Comparison of ENCODE assay signal across 8 cellular contexts in the genomic region with DNA sequence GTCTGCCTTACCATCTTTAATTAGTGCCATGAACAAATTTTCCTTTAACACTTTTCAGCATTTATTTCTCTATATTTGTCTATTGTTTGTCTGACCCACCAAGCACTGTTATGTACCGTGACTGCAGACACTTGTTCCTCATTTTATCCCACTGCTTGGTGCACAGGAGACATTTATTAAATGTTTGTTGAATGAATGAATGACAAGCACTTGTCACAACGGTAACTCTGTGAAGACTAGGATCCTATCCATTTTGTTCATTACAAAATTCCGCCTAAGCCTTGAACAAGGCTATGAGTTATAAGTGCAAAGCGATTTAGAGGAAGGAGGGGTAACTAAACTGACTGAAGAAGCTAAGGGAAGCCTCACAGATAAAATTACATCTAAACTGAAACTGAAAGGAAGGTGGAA. TPM values are rescaled to one million over a fixed set of nuclear protein-coding genes. Genes with fewer than 3 reads are reported as not detected.
DNase-seq lines count a peak whose midpoint lies in the region; ATAC-seq and TF ChIP-seq lines count a peak whose summit lies in the region.

No MANE protein-coding gene starts in this region.

- CTCF ChIA-PET in SK-N-SH (lab: Yijun Ruan, JAX) = interaction anchor here (1.0 to 42.0 kb wide), 8 partner anchors 19 to 501 kb away, joined by 3 to 1768 read pairs (median 4); a partner anchor contains a TSS

- DNase-seq in SK-N-SH (no peak), immature natural killer cell (no peak), HCEC 1CT (no peak)
- no peak for DNase-seq in activated T-helper 2 cell treated with anti-CD3 and anti-CD28 coated beads, Interferon-gamma antibody, Interleukin-2, Interleukin-4, amounts not matched to agents 10 μg/mL and 5 μg/mL and 100 μg/mL, durations not matched to agents 14 hours and 24 hours and 36 hours (ENCODE audit: low spot score)

- ATAC-seq in SK-N-SH treated with all-trans-retinoic acid at 6 μM for 48 hours (no peak), GM18517 (IDR thresholded peaks at IDR 0.05; ENCODE audit: unreplicated experiment) (no peak), HG03469 (IDR thresholded peaks at IDR 0.05; ENCODE audit: unreplicated experiment) (no peak)

- H3K4me3 ChIP-seq in SK-N-SH (ENCODE audit: low read depth in 2 of 2, low read length in 1 of 2) (peak overlapping the region; percentile 62 to 99), stomach smooth muscle (ENCODE audit: low read length in 2 of 2) (peak overlapping the region; percentile 68 to 85)

- H3K27me3 Mint-ChIP-seq in activated T-helper 2 cell treated with anti-CD3 and anti-CD28 coated beads, Interferon-gamma antibody, Interleukin-2, Interleukin-4, amounts not matched to agents 10 μg/mL and 5 μg/mL and 100 μg/mL, durations not matched to agents 14 hours and 24 hours and 36 hours (ENCODE audit: low read depth) = no peaks in the 10 kb centered on the region
- H3K27me3 Mint-ChIP-seq in immature natural killer cell (ENCODE audit: low read depth in 3 of 3) = peaks cover 0 to 6% (median 2%) of the 10 kb centered on the region in 3 donors

- H3K9ac ChIP-seq in SK-N-SH (peak overlapping the region; percentile 99; the same call in 1 of the 2 replicates), stomach smooth muscle (ENCODE audit: low read length in 2 of 2) (peak overlapping the region; percentile 55 to 87)

- peaks cover 17% of the 10 kb centered on the region for H3K36me3 Mint-ChIP-seq in activated T-helper 2 cell treated with anti-CD3 and anti-CD28 coated beads, Interferon-gamma antibody, Interleukin-2, Interleukin-4, amounts not matched to agents 10 μg/mL and 5 μg/mL and 100 μg/mL, durations not matched to agents 14 hours and 24 hours and 36 hours (ENCODE audit: low read depth)
- H3K36me3 Mint-ChIP-seq in immature natural killer cell = peaks cover 0 to 11% (median 5%) of the 10 kb centered on the region in 3 donors

- intact Hi-C loops in activated T-helper 2 cell treated with anti-CD3 and anti-CD28 coated beads, Interferon-gamma antibody, Interleukin-2, Interleukin-4, amounts not matched to agents 10 μg/mL and 5 μg/mL and 100 μg/mL, durations not matched to agents 14 hours and 24 hours and 36 hours (cut with micrococcal nuclease) = loop anchor here (2.0 to 5.0 kb wide), 3 partner anchors 305 to 607 kb away; a partner anchor contains a TSS

- H3K4me1 Mint-ChIP-seq in activated T-helper 2 cell treated with anti-CD3 and anti-CD28 coated beads, Interferon-gamma antibody, Interleukin-2, Interleukin-4, amounts not matched to agents 10 μg/mL and 5 μg/mL and 100 μg/mL, durations not matched to agents 14 hours and 24 hours and 36 hours (ENCODE audit: low read depth) = peaks cover 40% of the 10 kb centered on the region
- peaks cover 50 to 72% of the 10 kb centered on the region in 2 donors for H3K4me1 Mint-ChIP-seq in immature natural killer cell

- peak overlapping the region; percentile 96 for H3K4me2 ChIP-seq in SK-N-SH

- H3K9me2 ChIP-seq in SK-N-SH = no peaks in the 10 kb centered on the region

- no peaks in the 10 kb centered on the region for H3K9me3 ChIP-seq in SK-N-SH
- no peaks in the 10 kb centered on the region for H3K9me3 ChIP-seq in stomach smooth muscle (ENCODE audit: control insufficient read depth in 2 of 2, low read length in 2 of 2)

- H3K4me3 Mint-ChIP-seq in activated T-helper 2 cell treated with anti-CD3 and anti-CD28 coated beads, Interferon-gamma antibody, Interleukin-2, Interleukin-4, amounts not matched to agents 10 μg/mL and 5 μg/mL and 100 μg/mL, durations not matched to agents 14 hours and 24 hours and 36 hours (ENCODE audit: low read depth) = peak overlapping the region; percentile 78
- H3K4me3 Mint-ChIP-seq in immature natural killer cell = peak overlapping the region; percentile 93 to 98 (median 96)

- H3K27me3 ChIP-seq in SK-N-SH (ENCODE audit: insufficient read depth) (no peaks in the 10 kb centered on the region), stomach smooth muscle (ENCODE audit: control insufficient read depth in 1 of 2, insufficient read depth in 2 of 2, low read length in 2 of 2) (no peaks in the 10 kb centered on the region)

- peak overlapping the region; percentile 89 for H3K27ac ChIP-seq in SK-N-SH (ENCODE audit: low read depth in 2 of 2, low read length in 1 of 2)
- peak overlapping the region; percentile 87 for H3K27ac ChIP-seq in stomach smooth muscle (ENCODE audit: low read length)

- POLR2A ChIA-PET in SK-N-SH (lab: Yijun Ruan, JAX) = interaction anchor here (0.7 to 1.9 kb wide), 8 partner anchors 9 to 304 kb away, joined by 3 to 16 read pairs (median 6); a partner anchor contains a TSS

- peaks cover 4 to 9% of the 10 kb centered on the region in 2 experiments; a peak in 3 of 4 replicates for H3K4me1 ChIP-seq in SK-N-SH (ENCODE audit: control insufficient read depth in 1 of 2, insufficient read depth in 2 of 2, low read depth in 1 of 2, low read length in 1 of 2)
- H3K4me1 ChIP-seq in stomach smooth muscle (ENCODE audit: control insufficient read depth, insufficient read depth, low read length) = peaks cover 10% of the 10 kb centered on the region

- TF ChIP-seq RAD21 in SK-N-SH (IDR thresholded peaks at IDR 0.05; ENCODE audit: low read length) = no peak

- H4K20me1 ChIP-seq in SK-N-SH (ENCODE audit: insufficient read depth) = peaks cover 15% of the 10 kb centered on the region; the same call in 1 of the 2 replicates

- H3K36me3 ChIP-seq in SK-N-SH (replicated peaks in 1 of 2; ENCODE audit: control insufficient read depth in 1 of 2, insufficient read depth in 2 of 2, low read length in 1 of 2) (peaks cover 16% of the 10 kb centered on the region in 2 experiments), stomach smooth muscle (ENCODE audit: control insufficient read depth in 2 of 2, insufficient read depth in 2 of 2, low read length in 2 of 2) (peaks cover 10 to 13% of the 10 kb centered on the region in 2 donors)

- peak overlapping the region; percentile 85 for H2AFZ ChIP-seq in SK-N-SH (ENCODE audit: low read depth)

- no peak for TF ChIP-seq EP300 in SK-N-SH (IDR thresholded peaks at IDR 0.05; ENCODE audit: borderline replicate concordance in 1 of 2, low read depth in 1 of 2, low read length in 1 of 2)

- TF ChIP-seq CTCF in SK-N-SH (IDR thresholded peaks at IDR 0.05) = no peak

- H3F3A ChIP-seq in SK-N-SH (replicated peaks; ENCODE audit: insufficient read depth) = no peaks in the 10 kb centered on the region

- H3K9me3 Mint-ChIP-seq in activated T-helper 2 cell treated with anti-CD3 and anti-CD28 coated beads, Interferon-gamma antibody, Interleukin-2, Interleukin-4, amounts not matched to agents 10 μg/mL and 5 μg/mL and 100 μg/mL, durations not matched to agents 14 hours and 24 hours and 36 hours = no peaks in the 10 kb centered on the region
- H3K9me3 Mint-ChIP-seq in immature natural killer cell = no peaks in the 10 kb centered on the region

- H3K27ac Mint-ChIP-seq in activated T-helper 2 cell treated with anti-CD3 and anti-CD28 coated beads, Interferon-gamma antibody, Interleukin-2, Interleukin-4, amounts not matched to agents 10 μg/mL and 5 μg/mL and 100 μg/mL, durations not matched to agents 14 hours and 24 hours and 36 hours = peak overlapping the region; percentile 76
- peak overlapping the region; percentile 88 to 95 (median 92) for H3K27ac Mint-ChIP-seq in immature natural killer cell

- WGBS in SK-N-SH (ENCODE audit: low lambda C conversion rate) = 36% methylated on average over 4 of the region's 4 CpGs

- peaks cover 33% of the 10 kb centered on the region for H3K79me2 ChIP-seq in SK-N-SH (ENCODE audit: insufficient read depth)

TF ChIP-seq in SK-N-SH, 30 proteins besides CTCF, POLR2A, EP300 and RAD21 (continues in another document):
- TF ChIP-seq, protein P1, sequence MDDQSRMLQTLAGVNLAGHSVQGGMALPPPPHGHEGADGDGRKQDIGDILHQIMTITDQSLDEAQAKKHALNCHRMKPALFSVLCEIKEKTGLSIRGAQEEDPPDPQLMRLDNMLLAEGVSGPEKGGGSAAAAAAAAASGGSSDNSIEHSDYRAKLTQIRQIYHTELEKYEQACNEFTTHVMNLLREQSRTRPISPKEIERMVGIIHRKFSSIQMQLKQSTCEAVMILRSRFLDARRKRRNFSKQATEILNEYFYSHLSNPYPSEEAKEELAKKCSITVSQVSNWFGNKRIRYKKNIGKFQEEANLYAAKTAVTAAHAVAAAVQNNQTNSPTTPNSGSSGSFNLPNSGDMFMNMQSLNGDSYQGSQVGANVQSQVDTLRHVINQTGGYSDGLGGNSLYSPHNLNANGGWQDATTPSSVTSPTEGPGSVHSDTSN (IDR thresholded peaks at IDR 0.05) = no peak

TF ChIP-seq in SK-N-SH treated with all-trans-retinoic acid at 6 μM for 48 hours, 23 proteins besides CTCF, POLR2A, EP300 and RAD21 (continues in another document):
- TF ChIP-seq PPARA (CRISPR knock-in tag; IDR thresholded peaks at IDR 0.05; ENCODE audit: borderline replicate concordance) (no peak), ZNF70 (CRISPR knock-in tag; IDR thresholded peaks at IDR 0.05) (no peak), CSDC2 (CRISPR knock-in tag; IDR thresholded peaks at IDR 0.05) (no peak), RARB (CRISPR knock-in tag; IDR thresholded peaks at IDR 0.05) (no peak), BACH2 (CRISPR knock-in tag; IDR thresholded peaks at IDR 0.05; ENCODE audit: borderline replicate concordance) (no peak), ISL1 (CRISPR knock-in tag; IDR thresholded peaks at IDR 0.05) (no peak)

RNA-seq across cellular contexts. Expression of a gene that starts 0.4 kb away (rescaled TPM):
- polyA plus RNA-seq in SK-N-SH (2012; rRNA removed) (34.6 and 46.3 TPM in 2 replicates), immature natural killer cell (10 to 100 TPM; 17.7 to 30.4 (median 19.6) TPM)
- polyA plus RNA-seq in SK-N-SH (2012; cell fraction: cytosol; rRNA removed) = 19.4 and 26.7 TPM in 2 replicates
- polyA plus RNA-seq in SK-N-SH (2012; cell fraction: nucleus; rRNA removed) = 103 and 120 TPM in 2 replicates
- total RNA-seq in activated T-helper 2 cell treated with anti-CD3 and anti-CD28 coated beads, Interferon-gamma antibody, Interleukin-2, Interleukin-4, amounts not matched to agents 10 μg/mL and 5 μg/mL and 100 μg/mL, durations not matched to agents 14 hours and 24 hours and 36 hours = 37.4 and 39.1 TPM in 2 replicates

RNA-seq across cellular contexts. Expression of a gene that starts 36.4 kb away (rescaled TPM):
- polyA plus RNA-seq in SK-N-SH (2012; rRNA removed) (not detected in 2 replicates), immature natural killer cell (not detected)
- polyA plus RNA-seq in SK-N-SH (2012; cell fraction: cytosol; rRNA removed) = not detected in 2 replicates
- polyA plus RNA-seq in SK-N-SH (2012; cell fraction: nucleus; rRNA removed) = not detected in 2 replicates
- not detected in 2 replicates for total RNA-seq in activated T-helper 2 cell treated with anti-CD3 and anti-CD28 coated beads, Interferon-gamma antibody, Interleukin-2, Interleukin-4, amounts not matched to agents 10 μg/mL and 5 μg/mL and 100 μg/mL, durations not matched to agents 14 hours and 24 hours and 36 hours

RNA-seq across cellular contexts. Expression of a gene that starts 49.5 kb away (rescaled TPM):
- polyA plus RNA-seq in SK-N-SH (2012; rRNA removed) (39.7 and 49.0 TPM in 2 replicates), immature natural killer cell (10 to 100 TPM; 30.2 to 75.4 (median 46.4) TPM)
- 46.8 and 49.0 TPM in 2 replicates for polyA plus RNA-seq in SK-N-SH (2012; cell fraction: cytosol; rRNA removed)
- 47.8 and 72.0 TPM in 2 replicates for polyA plus RNA-seq in SK-N-SH (2012; cell fraction: nucleus; rRNA removed)
- total RNA-seq in activated T-helper 2 cell treated with anti-CD3 and anti-CD28 coated beads, Interferon-gamma antibody, Interleukin-2, Interleukin-4, amounts not matched to agents 10 μg/mL and 5 μg/mL and 100 μg/mL, durations not matched to agents 14 hours and 24 hours and 36 hours = 85.8 and 86.5 TPM in 2 replicates
